13 cellular contexts compared by ENCODE assay signal in genomic region chr5:127865273-127865672, GRCh38.
DNase-seq lines count a peak whose midpoint lies in the region; ATAC-seq and TF ChIP-seq lines count a peak whose summit lies in the region.
"Had no signal": no experiment of that assay in that cellular context is flagged by ENCODE, and none has a peak within 500 bp of the region (broad histone marks: within the 10 kb centered on the region; RNA-seq: fewer than 3 reads in every experiment).

No MANE protein-coding gene starts in this region.

- CTCF ChIA-PET in WTC11 (lab: Charles Lee) = interaction anchor here (0.6 to 3.1 kb wide), 21 partner anchors 9 to 302 kb away, joined by 3 to 24 read pairs (median 4); no protein-coding TSS in a partner anchor

- POLR2A ChIA-PET in WTC11 (lab: Charles Lee) = no interaction called here

- no peaks in the 10 kb centered on the region for H3K36me3 Mint-ChIP-seq in HFFc6 (ENCODE audit: low read depth)
- no peaks in the 10 kb centered on the region for H3K36me3 Mint-ChIP-seq in WTC11
- H3K36me3 Mint-ChIP-seq: brain had no signal

- DNase-seq in DMS 273 (lab: John Stamatoyannopoulos, UW; ENCODE audit: unreplicated experiment) (peak; percentile 13), DMS 273 treated with DMSO at 0.1 percent for 48 hours (lab: John Stamatoyannopoulos, UW) (no peak), HFFc6 (no peak), WTC11 (ENCODE audit: low spot score) (no peak), renal cortical epithelial cell (ENCODE audit: low read depth) (peak; percentile 26), RKO (ENCODE audit: low spot score) (no peak), testis (no peak), NCI-H748 (lab: John Stamatoyannopoulos, UW; ENCODE audit: unreplicated experiment) (no peak)
- DNase-seq: heart left ventricle, tibial artery had no signal

- H3K27ac ChIP-seq in testis = no peak overlapping the region
- H3K27ac ChIP-seq: 22Rv1, heart left ventricle, tibial artery had no signal

- H3K9me3 ChIP-seq in testis = no peaks in the 10 kb centered on the region
- H3K9me3 ChIP-seq: heart left ventricle, tibial artery had no signal

- H3K27me3 Mint-ChIP-seq in HFFc6 (ENCODE audit: insufficient read depth) (peaks cover 5% of the 10 kb centered on the region; the same call in 1 of the 2 replicates), WTC11 (ENCODE audit: low read depth) (no peaks in the 10 kb centered on the region)
- H3K27me3 Mint-ChIP-seq: activated T-helper 17 cell treated with anti-CD3 and anti-CD28 coated beads, Interleukin-2, amount 50 U/mL, for 72 hours; brain had no signal

- no peaks in the 10 kb centered on the region for H3K4me1 ChIP-seq in testis
- H3K4me1 ChIP-seq: tibial artery had no signal

- intact Hi-C loops in testis (cut with DNase I; ENCODE audit: low total_unique reads) = no loop called here

- H3K4me3 Mint-ChIP-seq in HFFc6 (no peak overlapping the region), WTC11 (no peak overlapping the region)
- H3K4me3 Mint-ChIP-seq: activated T-helper 17 cell treated with anti-CD3 and anti-CD28 coated beads, Interleukin-2, amount 50 U/mL, for 72 hours; brain had no signal

- peak; percentile 32; the same call in 1 of the 2 replicates for TF ChIP-seq CTCF in HFFc6 (IDR thresholded peaks at IDR 0.05)
- no peak for TF ChIP-seq CTCF in WTC11 (IDR thresholded peaks at IDR 0.05)
- no peak for TF ChIP-seq CTCF in testis (IDR thresholded peaks at IDR 0.05)

- H3K9me3 Mint-ChIP-seq in HFFc6 (no peaks in the 10 kb centered on the region), WTC11 (no peaks in the 10 kb centered on the region)
- H3K9me3 Mint-ChIP-seq: activated T-helper 17 cell treated with anti-CD3 and anti-CD28 coated beads, Interleukin-2, amount 50 U/mL, for 72 hours; brain had no signal

- H3K36me3 ChIP-seq in testis (ENCODE audit: low read depth, missing control alignments) = no peaks in the 10 kb centered on the region
- H3K36me3 ChIP-seq: heart left ventricle, tibial artery had no signal

- TF ChIP-seq POLR2A in testis (IDR thresholded peaks at IDR 0.05) = no peak

- 63 to 76% methylated on average over 1 of the region's 1 CpG for WGBS in testis, 2 donors

- no peak overlapping the region for H3K27ac Mint-ChIP-seq in HFFc6
- H3K27ac Mint-ChIP-seq in WTC11 = no peak overlapping the region
- H3K27ac Mint-ChIP-seq: activated T-helper 17 cell treated with anti-CD3 and anti-CD28 coated beads, Interleukin-2, amount 50 U/mL, for 72 hours; brain had no signal

- H3K4me3 ChIP-seq in testis = no peak overlapping the region
- H3K4me3 ChIP-seq: heart left ventricle, tibial artery had no signal

- H3K27me3 ChIP-seq in testis = no peaks in the 10 kb centered on the region
- H3K27me3 ChIP-seq: heart left ventricle, tibial artery had no signal

- peaks cover 16% of the 10 kb centered on the region for H3K4me1 Mint-ChIP-seq in HFFc6 (ENCODE audit: low read depth)
- no peaks in the 10 kb centered on the region for H3K4me1 Mint-ChIP-seq in WTC11
- H3K4me1 Mint-ChIP-seq: activated T-helper 17 cell treated with anti-CD3 and anti-CD28 coated beads, Interleukin-2, amount 50 U/mL, for 72 hours had no signal

- peak; percentile 71 for ATAC-seq in WTC11
- ATAC-seq: activated T-helper 17 cell treated with anti-CD3 and anti-CD28 coated beads, Interleukin-2, amount 50 U/mL, for 72 hours; heart left ventricle had no signal

TF ChIP-seq in WTC11, 78 proteins besides CTCF, POLR2A, EP300 and RAD21:
- TF ChIP-seq MLX (CRISPR knock-in tag; IDR thresholded peaks at IDR 0.05) (no peak), ATF6 (CRISPR knock-in tag; IDR thresholded peaks at IDR 0.05) (no peak), HMGA2 (CRISPR knock-in tag; IDR thresholded peaks at IDR 0.05) (no peak), ZNF425 (CRISPR knock-in tag; conservative IDR thresholded peaks at IDR 0.05) (no peak), RORB (CRISPR knock-in tag; IDR thresholded peaks at IDR 0.05) (no peak), GABPB1 (CRISPR knock-in tag; IDR thresholded peaks at IDR 0.05) (no peak), CDX4 (CRISPR knock-in tag; IDR thresholded peaks at IDR 0.05; ENCODE audit: borderline replicate concordance) (no peak), ZNF532 (CRISPR knock-in tag; IDR thresholded peaks at IDR 0.05; ENCODE audit: borderline replicate concordance) (no peak)

Comparison
In these comparisons a context has a peak if more than half of its experiments do, and no peak if none do; other contexts are left out.
1. DNase-seq: peak in DMS 273 (single experiment) and renal cortical epithelial cell (single experiment); none in DMS 273 treated with DMSO at 0.1 percent for 48 hours (single experiment), HFFc6 (single experiment), WTC11 (single experiment), RKO (single experiment), testis (single experiment) and NCI-H748 (single experiment).